8 cellular contexts compared by ENCODE assay signal in the genomic region with DNA sequence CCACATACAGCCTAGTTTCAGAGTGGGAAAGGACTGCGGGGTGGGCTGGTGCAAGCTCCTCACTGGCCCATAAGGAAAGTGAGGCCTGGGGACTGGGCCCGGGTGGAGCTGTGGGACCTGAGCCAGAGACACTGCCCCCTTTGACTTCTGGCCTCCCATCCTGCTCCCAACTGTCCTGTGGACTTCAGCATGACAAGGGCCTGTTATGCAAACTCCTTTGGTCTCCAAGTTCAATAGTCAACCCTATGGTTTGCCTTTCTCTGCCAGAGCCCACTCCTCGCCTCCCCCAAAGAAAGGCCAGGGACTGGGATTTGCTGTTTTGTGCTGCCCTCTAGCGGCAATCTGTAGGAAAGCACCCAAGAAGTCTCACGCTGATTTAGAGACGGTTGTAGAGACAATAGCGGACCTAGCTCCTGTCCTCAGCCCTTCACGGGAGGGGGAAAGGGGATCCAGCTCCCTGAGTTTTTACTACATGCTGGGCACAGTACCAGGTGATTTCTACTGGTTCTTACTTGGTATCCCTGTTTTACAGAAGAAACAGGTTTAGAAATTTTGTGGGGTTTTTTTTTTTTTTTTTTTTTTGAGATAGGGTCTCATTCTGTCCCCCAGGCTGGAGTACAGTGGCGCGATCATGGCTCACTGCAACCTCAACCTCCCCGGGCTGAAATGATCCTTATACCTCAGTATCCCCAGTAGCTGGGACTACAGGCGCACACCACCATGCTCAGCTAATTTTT. TPM values are rescaled to one million over a fixed set of nuclear protein-coding genes. Genes with fewer than 3 reads are reported as not detected.
DNase-seq lines count a peak whose midpoint lies in the region; ATAC-seq, FAIRE-seq and TF ChIP-seq lines count a peak whose summit lies in the region.

No MANE protein-coding gene starts in this region.

- peak; percentile 71 for DNase-seq in DMS79 (lab: John Stamatoyannopoulos, UW)
- DNase-seq in Kasumi-1 (lab: John Stamatoyannopoulos, UW): peak; percentile 40 to 41
- peak; percentile 50 for DNase-seq in RCC 7860 (ENCODE audit: low spot score)
- peak; percentile 50 for DNase-seq in activated T-cell treated with anti-CD3 and anti-CD28 coated beads, Interleukin-2, amount 50 U/mL, for 4 hours
- peak; percentile 78 for DNase-seq in fibroblast of peridontal ligament (ENCODE audit: extremely low read depth)
- no peak for DNase-seq in osteocyte (ENCODE audit: extremely low spot score, unreplicated experiment)

- TF ChIP-seq CTCF in osteocyte (IDR thresholded peaks at IDR 0.05): peak; percentile 77

- FAIRE-seq in RCC 7860 (lab: Jason Lieb, UNC): no peak

- H3K36me3 Mint-ChIP-seq in activated T-cell treated with anti-CD3 and anti-CD28 coated beads, Interleukin-2, amount 50 U/mL, for 4 hours (ENCODE audit: insufficient read depth): no peaks in the 10 kb centered on the region
- H3K36me3 Mint-ChIP-seq in osteocyte (ENCODE audit: unreplicated experiment): no peaks in the 10 kb centered on the region

- no peak overlapping the region for H3K27ac Mint-ChIP-seq in osteocyte (ENCODE audit: unreplicated experiment)

- peak; percentile 36 to 60 for ATAC-seq in activated T-cell treated with anti-CD3 and anti-CD28 coated beads, Interleukin-2, amount 50 U/mL, for 4 hours
- ATAC-seq in HG02852 (IDR thresholded peaks at IDR 0.05; ENCODE audit: unreplicated experiment) (no peak), HG02981 (IDR thresholded peaks at IDR 0.05; ENCODE audit: unreplicated experiment) (no peak)

- H3K4me3 Mint-ChIP-seq in activated T-cell treated with anti-CD3 and anti-CD28 coated beads, Interleukin-2, amount 50 U/mL, for 4 hours: no peak overlapping the region
- H3K4me3 Mint-ChIP-seq in osteocyte (ENCODE audit: unreplicated experiment): peak overlapping the region; percentile 38

- H3K9me3 Mint-ChIP-seq in activated T-cell treated with anti-CD3 and anti-CD28 coated beads, Interleukin-2, amount 50 U/mL, for 4 hours: no peaks in the 10 kb centered on the region
- H3K9me3 Mint-ChIP-seq in osteocyte (ENCODE audit: unreplicated experiment): no peaks in the 10 kb centered on the region

- H3K27me3 Mint-ChIP-seq in activated T-cell treated with anti-CD3 and anti-CD28 coated beads, Interleukin-2, amount 50 U/mL, for 4 hours (ENCODE audit: low read depth): peaks cover 51% of the 10 kb centered on the region
- H3K27me3 Mint-ChIP-seq in osteocyte (ENCODE audit: unreplicated experiment): peaks cover 44% of the 10 kb centered on the region

- peaks cover 10% of the 10 kb centered on the region for H3K4me1 Mint-ChIP-seq in activated T-cell treated with anti-CD3 and anti-CD28 coated beads, Interleukin-2, amount 50 U/mL, for 4 hours (ENCODE audit: low read depth)
- peaks cover 8% of the 10 kb centered on the region for H3K4me1 Mint-ChIP-seq in osteocyte (ENCODE audit: unreplicated experiment)

RNA-seq across cellular contexts. Expression of a gene that starts 1.2 kb away (rescaled TPM):
- under 1 TPM; 0.22 to 0.33 (median 0.32) TPM for total RNA-seq in activated T-cell treated with anti-CD3 and anti-CD28 coated beads, Interleukin-2, amount 50 U/mL, for 4 hours
- total RNA-seq in osteocyte: 0.32 and 0.52 TPM in 2 replicates

RNA-seq across cellular contexts. Expression of a gene that starts 9.3 kb away (rescaled TPM):
- not detected for total RNA-seq in activated T-cell treated with anti-CD3 and anti-CD28 coated beads, Interleukin-2, amount 50 U/mL, for 4 hours
- total RNA-seq in osteocyte: not detected in 2 replicates

RNA-seq across cellular contexts. Expression of a gene that starts 21.4 kb away (rescaled TPM):
- total RNA-seq in activated T-cell treated with anti-CD3 and anti-CD28 coated beads, Interleukin-2, amount 50 U/mL, for 4 hours: 1 to 10 TPM in 2 of 3 donors, under 1 TPM in 1; 0.49 to 2.5 (median 1.1) TPM
- 1.3 TPM in 2 replicates for total RNA-seq in osteocyte

RNA-seq across cellular contexts. Expression of a gene that starts 33.3 kb away (rescaled TPM):
- total RNA-seq in activated T-cell treated with anti-CD3 and anti-CD28 coated beads, Interleukin-2, amount 50 U/mL, for 4 hours: 1,000 to 10,000 TPM; 2,101 to 2,362 (median 2,220) TPM
- total RNA-seq in osteocyte: 750 and 765 TPM in 2 replicates

RNA-seq across cellular contexts. Expression of a gene that starts 36.2 kb away (rescaled TPM):
- total RNA-seq in activated T-cell treated with anti-CD3 and anti-CD28 coated beads, Interleukin-2, amount 50 U/mL, for 4 hours: 100 to 1,000 TPM; 103 to 113 (median 112) TPM
- 72.4 and 77.0 TPM in 2 replicates for total RNA-seq in osteocyte

Comparison
In these comparisons a context has a peak if more than half of its experiments do, and no peak if none do; other contexts are left out.
1. ATAC-seq: peak in activated T-cell treated with anti-CD3 and anti-CD28 coated beads, Interleukin-2, amount 50 U/mL, for 4 hours (2 of 2); none in HG02852 (single experiment) and HG02981 (single experiment).